16 cellular contexts compared by ENCODE assay signal in the genomic region with DNA sequence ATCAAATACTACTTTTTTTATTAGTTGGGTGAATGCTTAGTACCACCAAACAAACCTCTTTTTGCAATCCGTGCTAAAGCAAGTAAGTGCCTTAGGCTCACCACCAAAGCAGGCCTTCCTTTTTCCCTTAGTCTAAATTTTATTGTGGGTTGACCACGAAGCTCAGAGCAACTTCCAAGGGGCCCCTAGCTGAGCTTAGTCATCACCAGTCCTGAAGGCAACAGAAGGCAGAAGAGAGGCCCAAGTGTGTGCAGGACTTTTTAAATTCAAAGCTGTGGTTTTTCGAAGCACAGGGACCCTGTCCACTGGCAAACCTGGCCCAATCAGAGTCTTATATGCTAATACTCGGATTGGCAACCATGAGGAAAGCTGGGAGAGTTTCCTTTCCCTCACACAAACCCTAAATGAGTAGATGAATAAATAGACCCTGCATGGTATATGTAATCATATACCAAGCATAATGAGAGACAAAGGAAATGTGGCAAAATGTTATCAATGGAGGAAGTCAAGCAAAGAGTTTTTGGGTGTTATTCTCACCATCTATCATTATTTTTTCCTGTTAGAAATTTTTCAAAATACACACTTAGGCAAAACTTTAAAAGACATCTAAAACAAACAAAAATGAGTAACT.
DNase-seq lines count a peak whose midpoint lies in the region; ATAC-seq and TF ChIP-seq lines count a peak whose summit lies in the region.
"Had no signal": no experiment of that assay in that cellular context is flagged by ENCODE, and none has a peak within 500 bp of the region (broad histone marks: within the 10 kb centered on the region; RNA-seq: fewer than 3 reads in every experiment).

No MANE protein-coding gene starts in this region.

- POLR2A ChIA-PET in CD8-positive, alpha-beta T cell (lab: Charles Lee), result no interaction called here
- POLR2A ChIA-PET in PC-9 (lab: Charles Lee; ENCODE audit: unreplicated experiment), result no interaction called here

- BruUV-seq in PC-9 (replicated peaks; lab: Mats Ljungman, UMichigan), result no TSS peak

- no peaks in the 10 kb centered on the region for H3K27me3 ChIP-seq in CD8-positive, alpha-beta T cell (ENCODE audit: insufficient read depth, low read length)
- H3K27me3 ChIP-seq in kidney epithelial cell (ENCODE audit: control insufficient read depth, insufficient read depth, low read length), result no peaks in the 10 kb centered on the region
- H3K27me3 ChIP-seq in PC-9 (ENCODE audit: insufficient read depth, low read depth), result peaks cover 43% of the 10 kb centered on the region
- H3K27me3 ChIP-seq in dorsolateral prefrontal cortex, result no peaks in the 10 kb centered on the region

- H3K4me1 ChIP-seq in CD8-positive, alpha-beta T cell (ENCODE audit: insufficient read depth, low read length), result peaks cover 16% of the 10 kb centered on the region
- no peaks in the 10 kb centered on the region for H3K4me1 ChIP-seq in PC-9 (replicated peaks; ENCODE audit: insufficient read depth)
- H3K4me1 ChIP-seq: prostate gland had no signal

- TF ChIP-seq CTCF in CD8-positive, alpha-beta T cell (IDR thresholded peaks at IDR 0.05), result no peak
- TF ChIP-seq CTCF in kidney epithelial cell (IDR thresholded peaks at IDR 0.05; ENCODE audit: insufficient read depth, low read length, poor library complexity, severe bottlenecking) (no peak), PC-9 (conservative IDR thresholded peaks at IDR 0.05) (no peak), dorsolateral prefrontal cortex (IDR thresholded peaks at IDR 0.05 in 54 of 56, conservative IDR thresholded peaks at IDR 0.05 in 2 of 56; ENCODE audit: low read depth in 1 of 56, partially characterized antibody in 56 of 56) (no peak)

- H3F3A ChIP-seq in PC-9 (ENCODE audit: insufficient read depth, low read depth), result no peaks in the 10 kb centered on the region

- no peaks in the 10 kb centered on the region for H3K36me3 Mint-ChIP-seq in CD8-positive, alpha-beta T cell
- no peaks in the 10 kb centered on the region for H3K36me3 Mint-ChIP-seq in activated naive CD8-positive, alpha-beta T cell treated with anti-CD3 and anti-CD28 coated beads, Interleukin-2, amount 50 U/mL, for 24 hours (ENCODE audit: low read depth)
- H3K36me3 Mint-ChIP-seq: activated naive CD4-positive, alpha-beta T cell treated with anti-CD3 and anti-CD28 coated beads, Interleukin-2, amount 10 ng/mL, durations not matched to agents 7 days and 5 days had no signal

- H3K27me3 Mint-ChIP-seq in CD8-positive, alpha-beta T cell (ENCODE audit: low read depth), result no peaks in the 10 kb centered on the region
- H3K27me3 Mint-ChIP-seq in activated naive CD8-positive, alpha-beta T cell treated with anti-CD3 and anti-CD28 coated beads, Interleukin-2, amount 50 U/mL, for 24 hours, result peaks cover 8% of the 10 kb centered on the region
- H3K27me3 Mint-ChIP-seq: activated naive CD4-positive, alpha-beta T cell treated with anti-CD3 and anti-CD28 coated beads, Interleukin-2, amount 10 ng/mL, durations not matched to agents 7 days and 5 days had no signal

- H4K20me1 ChIP-seq in PC-9 (ENCODE audit: insufficient read depth), result no peaks in the 10 kb centered on the region

- no peak overlapping the region for H3K4me3 ChIP-seq in CD8-positive, alpha-beta T cell (ENCODE audit: low read depth, low read length)
- H3K4me3 ChIP-seq in kidney epithelial cell (ENCODE audit: low read depth, low read length) (no peak overlapping the region), PC-9 (no peak overlapping the region), dorsolateral prefrontal cortex (no peak overlapping the region)
- H3K4me3 ChIP-seq: coronary artery, prostate gland had no signal

- no peaks in the 10 kb centered on the region for H3K36me3 ChIP-seq in CD8-positive, alpha-beta T cell (ENCODE audit: insufficient read depth, low read length)
- H3K36me3 ChIP-seq in kidney epithelial cell (ENCODE audit: control insufficient read depth, insufficient read depth, low read length), result no peaks in the 10 kb centered on the region
- no peaks in the 10 kb centered on the region for H3K36me3 ChIP-seq in PC-9 (ENCODE audit: low read depth)
- H3K36me3 ChIP-seq: prostate gland had no signal

- H3K9me3 Mint-ChIP-seq in CD8-positive, alpha-beta T cell, result no peaks in the 10 kb centered on the region
- H3K9me3 Mint-ChIP-seq in activated naive CD8-positive, alpha-beta T cell treated with anti-CD3 and anti-CD28 coated beads, Interleukin-2, amount 50 U/mL, for 24 hours, result no peaks in the 10 kb centered on the region

- intact Hi-C loops in CD8-positive, alpha-beta T cell (cut with DNase I, micrococcal nuclease), result loop anchor here in 1 of 2 experiments (2.0 kb wide), 1 partner anchor 18 kb away; no protein-coding TSS in a partner anchor
- intact Hi-C loops in PC-9 (cut with micrococcal nuclease; ENCODE audit: unreplicated experiment) (no loop called here), dorsolateral prefrontal cortex (cut with DNase I) (no loop called here)

- H3K4me3 Mint-ChIP-seq in CD8-positive, alpha-beta T cell, result no peak overlapping the region
- peak overlapping the region; percentile 50 for H3K4me3 Mint-ChIP-seq in activated naive CD8-positive, alpha-beta T cell treated with anti-CD3 and anti-CD28 coated beads, Interleukin-2, amount 50 U/mL, for 24 hours
- H3K4me3 Mint-ChIP-seq: activated naive CD4-positive, alpha-beta T cell treated with anti-CD3 and anti-CD28 coated beads, Interleukin-2, amount 10 ng/mL, durations not matched to agents 7 days and 5 days had no signal

- no peak overlapping the region for H3K4me2 ChIP-seq in PC-9

- no peaks in the 10 kb centered on the region for H3K9me3 ChIP-seq in CD8-positive, alpha-beta T cell (ENCODE audit: low read length)
- no peaks in the 10 kb centered on the region for H3K9me3 ChIP-seq in PC-9 (ENCODE audit: insufficient read depth, low read depth)
- H3K9me3 ChIP-seq: prostate gland had no signal

- no peaks in the 10 kb centered on the region for H3K79me2 ChIP-seq in PC-9 (ENCODE audit: low read depth)

- no peak for DNase-seq in CD8-positive, alpha-beta T cell
- DNase-seq in KG1 (lab: John Stamatoyannopoulos, UW), result peak; percentile 58
- no peak for DNase-seq in activated naive CD8-positive, alpha-beta T cell treated with anti-CD3 and anti-CD28 coated beads, Interleukin-2, amount 50 U/mL, for 24 hours
- DNase-seq in kidney epithelial cell (ENCODE audit: low read depth), result peak; percentile 37
- no peak for DNase-seq in cerebellar nuclear complex (lab: John Stamatoyannopoulos, UW)
- DNase-seq in PC-9, result no peak
- DNase-seq in NCI-H82 treated with DMSO at 0.1 percent for 48 hours (lab: John Stamatoyannopoulos, UW; ENCODE audit: unreplicated experiment), result no peak
- no peak for DNase-seq in dorsolateral prefrontal cortex
- DNase-seq: activated CD4-positive, CD25-positive, alpha-beta regulatory T cell treated with anti-CD3 and anti-CD28 coated beads, Interleukin-2, amount 50 U/mL, for 72 hours; activated naive CD4-positive, alpha-beta T cell treated with anti-CD3 and anti-CD28 coated beads, Interleukin-2, amount 10 ng/mL, durations not matched to agents 7 days and 5 days; Calu3; MM.1S; NCI-H446 treated with DMSO at 0.1 percent for 48 hours; SIG-M5 had no signal

- no peak overlapping the region for H3K27ac ChIP-seq in CD8-positive, alpha-beta T cell (ENCODE audit: low read depth, low read length)
- H3K27ac ChIP-seq in PC-9, result no peak overlapping the region
- H3K27ac ChIP-seq in dorsolateral prefrontal cortex, result no peak overlapping the region
- H3K27ac ChIP-seq: coronary artery, prostate gland had no signal

- H3K4me1 Mint-ChIP-seq in CD8-positive, alpha-beta T cell (ENCODE audit: low read depth), result peaks cover 37% of the 10 kb centered on the region
- H3K4me1 Mint-ChIP-seq in activated naive CD8-positive, alpha-beta T cell treated with anti-CD3 and anti-CD28 coated beads, Interleukin-2, amount 50 U/mL, for 24 hours, result peaks cover 43% of the 10 kb centered on the region

- H3K27ac Mint-ChIP-seq in CD8-positive, alpha-beta T cell, result peak overlapping the region; percentile 72
- H3K27ac Mint-ChIP-seq in activated naive CD8-positive, alpha-beta T cell treated with anti-CD3 and anti-CD28 coated beads, Interleukin-2, amount 50 U/mL, for 24 hours, result peak overlapping the region; percentile 62
- H3K27ac Mint-ChIP-seq: activated naive CD4-positive, alpha-beta T cell treated with anti-CD3 and anti-CD28 coated beads, Interleukin-2, amount 10 ng/mL, durations not matched to agents 7 days and 5 days had no signal

- ATAC-seq in CD8-positive, alpha-beta T cell, result no peak
- ATAC-seq in activated naive CD8-positive, alpha-beta T cell treated with anti-CD3 and anti-CD28 coated beads, Interleukin-2, amount 50 U/mL, for 24 hours, result peak; percentile 63

- no peak overlapping the region for H2AFZ ChIP-seq in PC-9

- no peaks in the 10 kb centered on the region for H3K9me2 ChIP-seq in PC-9 (ENCODE audit: insufficient read depth)

- CTCF ChIA-PET in CD8-positive, alpha-beta T cell (lab: Charles Lee), result interaction anchor here (0.9 kb wide), 1 partner anchor 16 kb away, joined by 3 read pairs; no protein-coding TSS in a partner anchor
- CTCF ChIA-PET in PC-9 (lab: Charles Lee), result no interaction called here

Comparison
In these comparisons a context has a peak if more than half of its experiments do, and no peak if none do; other contexts are left out.
1. DNase-seq: peak in KG1 (single experiment) and kidney epithelial cell (single experiment); none in CD8-positive, alpha-beta T cell (0 of 7), activated naive CD8-positive, alpha-beta T cell treated with anti-CD3 and anti-CD28 coated beads, Interleukin-2, amount 50 U/mL, for 24 hours (single experiment), cerebellar nuclear complex (0 of 2), PC-9 (0 of 2), NCI-H82 treated with DMSO at 0.1 percent for 48 hours (single experiment) and dorsolateral prefrontal cortex (0 of 10).